In the genomic region with DNA sequence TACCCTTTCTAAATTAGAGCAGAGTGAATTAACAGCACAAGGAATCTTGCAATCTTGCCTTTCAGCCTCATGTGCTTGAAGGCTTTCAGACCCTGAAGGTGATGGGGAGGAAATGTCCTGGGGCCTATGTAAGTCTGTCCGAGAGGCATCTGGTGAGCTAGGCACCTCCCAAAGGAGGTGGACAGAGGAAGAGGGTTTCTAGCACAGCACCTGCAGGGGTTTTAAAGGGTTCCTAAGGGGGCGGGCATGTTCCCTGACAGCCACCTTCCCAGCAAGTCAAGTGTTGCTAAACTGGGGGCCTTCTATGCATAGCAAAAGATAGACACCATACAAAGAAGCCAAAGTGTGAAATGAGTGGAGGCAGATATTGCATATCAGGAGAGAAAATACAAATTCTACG, we compare ENCODE assay signal across 15 cellular contexts.
"Had no signal": no experiment of that assay in that cellular context is flagged by ENCODE, and none has a peak within 500 bp of the region (broad histone marks: within the 10 kb centered on the region; RNA-seq: fewer than 3 reads in every experiment).

No MANE protein-coding gene starts in this region.

- ATAC-seq: activated CD8-positive, alpha-beta memory T cell treated with anti-CD3 and anti-CD28 coated beads, Interleukin-2, amount 10 ng/mL, durations not matched to agents 7 days and 5 days; activated T-cell treated with anti-CD3 and anti-CD28 coated beads, Interleukin-2, amount 50 U/mL, for 72 hours; stimulated activated effector memory CD8-positive, alpha-beta T cell treated with anti-CD3 and anti-CD28 coated beads, Interleukin-12 subunit alpha, Interleukin-12 subunit beta, amount 100 ng/mL, for 72 hours had no signal

- H3K27me3 ChIP-seq: colonic mucosa, neutrophil, tibial artery had no signal

- H3K27me3 Mint-ChIP-seq: activated CD8-positive, alpha-beta memory T cell treated with anti-CD3 and anti-CD28 coated beads, Interleukin-2, amount 10 ng/mL, durations not matched to agents 7 days and 5 days; activated naive CD8-positive, alpha-beta T cell treated with anti-CD3 and anti-CD28 coated beads, Interleukin-2, amount 10 ng/mL, durations not matched to agents 7 days and 5 days; memory B cell had no signal

- DNase-seq: activated CD4-positive, alpha-beta T cell treated with anti-CD3 and anti-CD28 coated beads, Interleukin-2, amount 50 U/mL, for 48 hours; activated CD4-positive, CD25-positive, alpha-beta regulatory T cell treated with anti-CD3 and anti-CD28 coated beads, Interleukin-2, amount 50 U/mL, for 72 hours; activated CD8-positive, alpha-beta memory T cell treated with anti-CD3 and anti-CD28 coated beads, Interleukin-2, amount 10 ng/mL, durations not matched to agents 7 days and 5 days; activated naive CD8-positive, alpha-beta T cell treated with anti-CD3 and anti-CD28 coated beads, Interleukin-2, amount 10 ng/mL, durations not matched to agents 7 days and 5 days; activated T-cell treated with anti-CD3 and anti-CD28 coated beads, Interleukin-2, amount 50 U/mL, for 72 hours; anterior cingulate cortex; colonic mucosa; effector CD4-positive, alpha-beta T cell; foreskin melanocyte; immature natural killer cell; posterior cingulate gyrus; tibial artery had no signal

- H3K4me1 ChIP-seq: colonic mucosa had no signal

- H3K36me3 Mint-ChIP-seq: activated CD8-positive, alpha-beta memory T cell treated with anti-CD3 and anti-CD28 coated beads, Interleukin-2, amount 10 ng/mL, durations not matched to agents 7 days and 5 days; activated naive CD8-positive, alpha-beta T cell treated with anti-CD3 and anti-CD28 coated beads, Interleukin-2, amount 10 ng/mL, durations not matched to agents 7 days and 5 days; immature natural killer cell; memory B cell; stimulated activated effector memory CD8-positive, alpha-beta T cell treated with anti-CD3 and anti-CD28 coated beads, Interleukin-12 subunit alpha, Interleukin-12 subunit beta, amount 100 ng/mL, for 72 hours had no signal

- H3K36me3 ChIP-seq: colonic mucosa, neutrophil, tibial artery had no signal

- H3K4me3 ChIP-seq: colonic mucosa, tibial artery had no signal

- H3K27ac ChIP-seq: colonic mucosa, neutrophil, tibial artery had no signal

- H3K9me3 ChIP-seq: colonic mucosa, neutrophil, tibial artery had no signal

- H3K4me1 Mint-ChIP-seq: activated CD8-positive, alpha-beta memory T cell treated with anti-CD3 and anti-CD28 coated beads, Interleukin-2, amount 10 ng/mL, durations not matched to agents 7 days and 5 days; activated naive CD8-positive, alpha-beta T cell treated with anti-CD3 and anti-CD28 coated beads, Interleukin-2, amount 10 ng/mL, durations not matched to agents 7 days and 5 days; immature natural killer cell; memory B cell; stimulated activated effector memory CD8-positive, alpha-beta T cell treated with anti-CD3 and anti-CD28 coated beads, Interleukin-12 subunit alpha, Interleukin-12 subunit beta, amount 100 ng/mL, for 72 hours had no signal

- H3K27ac Mint-ChIP-seq: activated CD8-positive, alpha-beta memory T cell treated with anti-CD3 and anti-CD28 coated beads, Interleukin-2, amount 10 ng/mL, durations not matched to agents 7 days and 5 days; activated naive CD8-positive, alpha-beta T cell treated with anti-CD3 and anti-CD28 coated beads, Interleukin-2, amount 10 ng/mL, durations not matched to agents 7 days and 5 days; activated T-cell treated with anti-CD3 and anti-CD28 coated beads, Interleukin-2, amount 50 U/mL, for 72 hours; immature natural killer cell; memory B cell; stimulated activated effector memory CD8-positive, alpha-beta T cell treated with anti-CD3 and anti-CD28 coated beads, Interleukin-12 subunit alpha, Interleukin-12 subunit beta, amount 100 ng/mL, for 72 hours had no signal

- H3K4me3 Mint-ChIP-seq: activated CD8-positive, alpha-beta memory T cell treated with anti-CD3 and anti-CD28 coated beads, Interleukin-2, amount 10 ng/mL, durations not matched to agents 7 days and 5 days; activated naive CD8-positive, alpha-beta T cell treated with anti-CD3 and anti-CD28 coated beads, Interleukin-2, amount 10 ng/mL, durations not matched to agents 7 days and 5 days; activated T-cell treated with anti-CD3 and anti-CD28 coated beads, Interleukin-2, amount 50 U/mL, for 72 hours; immature natural killer cell; memory B cell; stimulated activated effector memory CD8-positive, alpha-beta T cell treated with anti-CD3 and anti-CD28 coated beads, Interleukin-12 subunit alpha, Interleukin-12 subunit beta, amount 100 ng/mL, for 72 hours had no signal
